ENCODE assay signal across 15 cellular contexts in the genomic region with DNA sequence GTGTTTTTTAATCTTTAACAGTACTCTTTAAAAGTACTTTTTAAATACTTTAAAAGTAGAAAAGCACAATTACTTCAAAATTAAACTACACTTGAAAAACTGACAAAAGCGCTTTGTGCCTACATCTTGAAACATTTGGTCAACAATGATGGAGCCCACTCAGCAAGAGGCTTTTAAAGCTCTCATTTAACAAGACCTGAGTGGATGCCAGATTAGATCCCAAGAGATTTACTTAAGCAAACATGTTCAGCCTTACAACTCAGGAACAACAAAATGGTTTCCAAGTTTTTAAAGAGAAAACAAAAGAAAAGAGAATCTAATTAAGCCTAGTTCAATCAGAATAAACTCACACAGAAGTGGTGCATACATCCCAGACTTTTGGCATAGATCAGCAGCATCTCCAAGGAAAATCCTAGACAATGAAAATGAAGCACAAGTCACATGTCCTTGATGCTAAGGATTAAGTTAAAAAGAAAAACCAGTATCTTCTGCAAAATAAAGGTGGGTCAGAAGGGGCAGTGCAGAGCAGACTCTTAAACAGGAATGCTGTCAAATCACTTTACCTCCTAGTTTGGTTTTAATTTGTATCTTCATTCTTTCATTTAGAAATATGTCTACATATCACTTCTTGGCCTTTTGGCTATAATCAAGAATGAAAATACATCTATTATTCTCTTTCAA. TPM values are rescaled to one million over a fixed set of nuclear protein-coding genes. Genes with fewer than 3 reads are reported as not detected.
DNase-seq lines count a peak whose midpoint lies in the region; ATAC-seq and TF ChIP-seq lines count a peak whose summit lies in the region.
"Had no signal": no experiment of that assay in that cellular context is flagged by ENCODE, and none has a peak within 500 bp of the region (broad histone marks: within the 10 kb centered on the region; RNA-seq: fewer than 3 reads in every experiment).

No MANE protein-coding gene starts in this region.

- intact Hi-C loops in sciatic nerve (cut with DNase I): no loop called here

- H3K4me3 ChIP-seq in HAP-1: no peak overlapping the region

- H3K4me3 Mint-ChIP-seq in chondrocyte (ENCODE audit: unreplicated experiment) (no peak overlapping the region), immature natural killer cell (no peak overlapping the region)
- H3K4me3 Mint-ChIP-seq: activated naive CD8-positive, alpha-beta T cell treated with anti-CD3 and anti-CD28 coated beads, Interleukin-2, amount 10 ng/mL, durations not matched to agents 7 days and 5 days; nephron progenitor cell had no signal

- peaks cover 21% of the 10 kb centered on the region for H3K4me1 Mint-ChIP-seq in chondrocyte (ENCODE audit: low read depth)
- H3K4me1 Mint-ChIP-seq in immature natural killer cell: peaks cover 15 to 26% of the 10 kb centered on the region in 2 donors

- no peaks in the 10 kb centered on the region for H3K9me3 ChIP-seq in HAP-1

- no peak overlapping the region for H3K27ac Mint-ChIP-seq in chondrocyte (ENCODE audit: unreplicated experiment)
- H3K27ac Mint-ChIP-seq in immature natural killer cell: no peak overlapping the region
- H3K27ac Mint-ChIP-seq: activated naive CD8-positive, alpha-beta T cell treated with anti-CD3 and anti-CD28 coated beads, Interleukin-2, amount 10 ng/mL, durations not matched to agents 7 days and 5 days; nephron progenitor cell had no signal

- peak; percentile 82 for ATAC-seq in sciatic nerve
- ATAC-seq in activated CD4-positive, CD25-positive, alpha-beta regulatory T cell treated with anti-CD3 and anti-CD28 coated beads, Interleukin-2, amount 50 U/mL, for 24 hours: no peak
- ATAC-seq: left cardiac atrium had no signal

- peak; percentile 27 for TF ChIP-seq CTCF in chondrocyte (IDR thresholded peaks at IDR 0.05)

- H3K9me3 Mint-ChIP-seq in chondrocyte (ENCODE audit: low read depth): no peaks in the 10 kb centered on the region
- H3K9me3 Mint-ChIP-seq in immature natural killer cell: no peaks in the 10 kb centered on the region
- H3K9me3 Mint-ChIP-seq: activated naive CD8-positive, alpha-beta T cell treated with anti-CD3 and anti-CD28 coated beads, Interleukin-2, amount 10 ng/mL, durations not matched to agents 7 days and 5 days had no signal

- H3K27me3 Mint-ChIP-seq in chondrocyte (ENCODE audit: low read depth): no peaks in the 10 kb centered on the region
- H3K27me3 Mint-ChIP-seq in immature natural killer cell (ENCODE audit: low read depth in 3 of 3): peaks cover 0 to 5% (median 2%) of the 10 kb centered on the region in 3 donors
- H3K27me3 Mint-ChIP-seq: activated naive CD8-positive, alpha-beta T cell treated with anti-CD3 and anti-CD28 coated beads, Interleukin-2, amount 10 ng/mL, durations not matched to agents 7 days and 5 days had no signal

- H3K27me3 ChIP-seq in HAP-1 (ENCODE audit: low read depth): no peaks in the 10 kb centered on the region

- peaks cover 7% of the 10 kb centered on the region for H3K4me1 ChIP-seq in HAP-1

- peaks cover 1% of the 10 kb centered on the region for H3K36me3 Mint-ChIP-seq in chondrocyte (ENCODE audit: low read depth)
- H3K36me3 Mint-ChIP-seq in immature natural killer cell: peaks cover 4 to 22% (median 12%) of the 10 kb centered on the region in 3 donors

- H3K36me3 ChIP-seq in HAP-1 (replicated peaks): 0 out of 2 replicates have a peak, but pooled peaks cover 3% of the 10 kb centered on the region

- in situ Hi-C loops in HAP-1 (cut with MboI; ENCODE audit: low sequenced_read_pairs): no loop called here

- peak; percentile 20 to 65 for DNase-seq in HAP-1 (ENCODE audit: low spot score in 2 of 2)
- peak; percentile 75 for DNase-seq in NCI-H2107 treated with DMSO at 0.1 percent for 48 hours (lab: John Stamatoyannopoulos, UW; ENCODE audit: unreplicated experiment)
- no peak for DNase-seq in chondrocyte (ENCODE audit: low spot score)
- DNase-seq in sciatic nerve (ENCODE audit: low spot score): no peak
- DNase-seq in NCI-H1694 (lab: John Stamatoyannopoulos, UW): no peak
- DNase-seq in immature natural killer cell: no peak
- DNase-seq: activated CD8-positive, alpha-beta memory T cell treated with anti-CD3 and anti-CD28 coated beads, Interleukin-2, amount 50 U/mL, for 48 hours; activated naive CD8-positive, alpha-beta T cell treated with anti-CD3 and anti-CD28 coated beads, Interleukin-2, amount 10 ng/mL, durations not matched to agents 7 days and 5 days; Calu3; left cardiac atrium; NCI-H526 treated with DMSO at 0.1 percent for 48 hours; nephron progenitor cell; SIG-M5; small intestine had no signal

RNA-seq across cellular contexts. Expression of gene HIBADH, which starts 26.2 kb away (rescaled TPM):
- total RNA-seq in chondrocyte (18.9 to 24.4 TPM (median 20.6 TPM) in 3 replicates), sciatic nerve (33.7 TPM)
- 10 to 100 TPM; 24.9 to 41.1 (median 28.4) TPM for polyA plus RNA-seq in immature natural killer cell

Comparison
In these comparisons a context has a peak if more than half of its experiments do, and no peak if none do; other contexts are left out.
1. DNase-seq: peak in HAP-1 (2 of 2) and NCI-H2107 treated with DMSO at 0.1 percent for 48 hours (single experiment); none in chondrocyte (single experiment), sciatic nerve (single experiment), NCI-H1694 (single experiment) and immature natural killer cell (0 of 3).